In genomic region chr2:239302808-239303557, GRCh38 we compare ENCODE assay signal across 10 cellular contexts.
DNase-seq lines count a peak whose midpoint lies in the region; ATAC-seq and TF ChIP-seq lines count a peak whose summit lies in the region.
"Had no signal": no experiment of that assay in that cellular context is flagged by ENCODE, and none has a peak within 500 bp of the region (broad histone marks: within the 10 kb centered on the region; RNA-seq: fewer than 3 reads in every experiment).

No MANE protein-coding gene starts in this region.

- TF ChIP-seq POLR2A in heart left ventricle (IDR thresholded peaks at IDR 0.05), result no peak

- ATAC-seq in heart left ventricle, result peak in 2 of 4 donors; percentile 4 to 25
- no peak for ATAC-seq in Right ventricle myocardium superior (ENCODE audit: poor library complexity)
- no peak for ATAC-seq in T-cell (replicated peaks in 1 of 4)
- ATAC-seq in memory B cell (ENCODE audit: low read depth), result peak; percentile 88
- ATAC-seq in upper lobe of right lung, result peak; percentile 66
- ATAC-seq in GM19328 (IDR thresholded peaks at IDR 0.05; ENCODE audit: unreplicated experiment), result no peak
- ATAC-seq: HCT116 had no signal

- 84 to 91% (median 89%) methylated on average over 19 to 28 of the region's 28 CpGs for WGBS in heart left ventricle, 4 donors

- TF ChIP-seq CTCF in heart left ventricle (IDR thresholded peaks at IDR 0.05) (no peak), upper lobe of right lung (IDR thresholded peaks at IDR 0.05) (no peak), colonic mucosa (IDR thresholded peaks at IDR 0.05) (no peak)

- H3K27me3 ChIP-seq in heart left ventricle, result no peaks in the 10 kb centered on the region
- no peaks in the 10 kb centered on the region for H3K27me3 ChIP-seq in upper lobe of right lung
- no peaks in the 10 kb centered on the region for H3K27me3 ChIP-seq in colonic mucosa

- H3K9me3 Mint-ChIP-seq in T-cell (no peaks in the 10 kb centered on the region), memory B cell (no peaks in the 10 kb centered on the region)

- H3K27ac Mint-ChIP-seq in T-cell (peak overlapping the region; percentile 62 to 69), memory B cell (peak overlapping the region; percentile 60)

- no peaks in the 10 kb centered on the region for H3K9me3 ChIP-seq in heart left ventricle
- no peaks in the 10 kb centered on the region for H3K9me3 ChIP-seq in upper lobe of right lung
- no peaks in the 10 kb centered on the region for H3K9me3 ChIP-seq in colonic mucosa
- H3K9me3 ChIP-seq: SK-N-SH had no signal

- H3K4me3 Mint-ChIP-seq in T-cell (peak overlapping the region in 2 of 3 donors; percentile 2 to 28), memory B cell (peak overlapping the region; percentile 59)

- CTCF ChIA-PET in T-cell (lab: Charles Lee), result interaction anchor here in 1 of 2 donors (0.6 to 1.2 kb wide), 2 partner anchors 17 to 78 kb away, joined by 4 to 8 read pairs; no protein-coding TSS in a partner anchor

- H3K4me3 ChIP-seq in heart left ventricle (no peak overlapping the region), upper lobe of right lung (no peak overlapping the region), colonic mucosa (no peak overlapping the region)

- POLR2A ChIA-PET in T-cell (lab: Charles Lee), result interaction anchor here in 1 of 2 donors (0.6 kb wide), 1 partner anchor 10 kb away, joined by 3 read pairs; no protein-coding TSS in a partner anchor

- peaks cover 0 to 85% (median 54%) of the 10 kb centered on the region in 12 donors for H3K4me1 ChIP-seq in heart left ventricle
- H3K4me1 ChIP-seq in upper lobe of right lung, result peaks cover 4% of the 10 kb centered on the region
- H3K4me1 ChIP-seq in colonic mucosa, result peaks cover 24% of the 10 kb centered on the region

- intact Hi-C loops in heart left ventricle (cut with DNase I), result loop anchor here in 1 of 10 donors (1.0 kb wide), 1 partner anchor 29 kb away; no protein-coding TSS in a partner anchor
- intact Hi-C loops in Right ventricle myocardium superior (cut with DNase I), result no loop called here
- intact Hi-C loops in upper lobe of right lung (cut with DNase I), result no loop called here
- intact Hi-C loops in colonic mucosa (cut with DNase I), result no loop called here

- no peaks in the 10 kb centered on the region for H3K27me3 Mint-ChIP-seq in T-cell
- H3K27me3 Mint-ChIP-seq in memory B cell, result no peaks in the 10 kb centered on the region

- H3K36me3 Mint-ChIP-seq in T-cell (no peaks in the 10 kb centered on the region), memory B cell (no peaks in the 10 kb centered on the region)

- DNase-seq in heart left ventricle (peak in 1 of 5 donors; percentile 25), Right ventricle myocardium superior (no peak), T-cell (peak in 1 of 34 experiments; percentile 36), memory B cell (ENCODE audit: low spot score in 2 of 2) (peak in 1 of 2 donors; percentile 26), upper lobe of right lung (peak; percentile 64), colonic mucosa (no peak), NCI-H1105 (lab: John Stamatoyannopoulos, UW) (no peak)
- DNase-seq: SK-N-SH had no signal

- H3K36me3 ChIP-seq in heart left ventricle (no peaks in the 10 kb centered on the region), upper lobe of right lung (no peaks in the 10 kb centered on the region), colonic mucosa (no peaks in the 10 kb centered on the region)

- no peak overlapping the region for H3K9ac ChIP-seq in colonic mucosa (ENCODE audit: low read depth in 2 of 2, low read length in 2 of 2)
- H3K9ac ChIP-seq: SK-N-SH had no signal

- H3K27ac ChIP-seq in heart left ventricle (peak overlapping the region in 9 of 12 donors; percentile 28 to 90 (median 42)), upper lobe of right lung (no peak overlapping the region), colonic mucosa (no peak overlapping the region)

- peaks cover 44 to 62% (median 48%) of the 10 kb centered on the region in 3 donors for H3K4me1 Mint-ChIP-seq in T-cell
- peaks cover 20% of the 10 kb centered on the region for H3K4me1 Mint-ChIP-seq in memory B cell

Comparison
In these comparisons a context has a peak if more than half of its experiments do, and no peak if none do; other contexts are left out.
1. ATAC-seq: peak in memory B cell (single experiment) and upper lobe of right lung (single experiment); none in Right ventricle myocardium superior (single experiment), T-cell (0 of 4) and GM19328 (single experiment).
2. H3K27ac ChIP-seq: peak in heart left ventricle (9 of 12); none in upper lobe of right lung (single experiment) and colonic mucosa (single experiment).